In genomic region chr11:540583-541432, GRCh38 we compare ENCODE assay signal across 18 cellular contexts. TPM values are rescaled to one million over a fixed set of nuclear protein-coding genes. Genes with fewer than 3 reads are reported as not detected.
DNase-seq lines count a peak whose midpoint lies in the region; ATAC-seq and TF ChIP-seq lines count a peak whose summit lies in the region.
"Had no signal": no experiment of that assay in that cellular context is flagged by ENCODE, and none has a peak within 500 bp of the region (broad histone marks: within the 10 kb centered on the region; RNA-seq: fewer than 3 reads in every experiment).

No MANE protein-coding gene starts in this region.

- no peak for TF ChIP-seq EP300 in sigmoid colon (IDR thresholded peaks at IDR 0.05)

- TF ChIP-seq CTCF in HEK293 (tag by site-specific recombination; IDR thresholded peaks at IDR 0.05), result no peak
- TF ChIP-seq CTCF in sigmoid colon (IDR thresholded peaks at IDR 0.05), result no peak
- no peak for TF ChIP-seq CTCF in smooth muscle cell (IDR thresholded peaks at IDR 0.05; ENCODE audit: borderline replicate concordance, insufficient read depth, poor library complexity, severe bottlenecking)

- no peaks in the 10 kb centered on the region for H3K9me3 Mint-ChIP-seq in activated CD4-positive, alpha-beta T cell treated with anti-CD3 and anti-CD28 coated beads, Interleukin-2, amount 10 ng/mL, durations not matched to agents 24 days and 14 days
- H3K9me3 Mint-ChIP-seq in stimulated activated naive B cell treated with anti-CD40 and anti-IgM and Interleukin-4, amounts not matched to agents 10 μg/mL and 1 μg/mL and 100 μg/mL, for 72 hours, result no peaks in the 10 kb centered on the region

- ATAC-seq in left colon, result no peak
- ATAC-seq in stimulated activated naive B cell treated with anti-CD40 and anti-IgM and Interleukin-4, amounts not matched to agents 10 μg/mL and 1 μg/mL and 100 μg/mL, for 72 hours (replicated peaks), result no peak
- no peak for ATAC-seq in HG02588 (IDR thresholded peaks at IDR 0.05; ENCODE audit: unreplicated experiment)
- ATAC-seq: GM23338, Panc1 had no signal

- H3K79me2 ChIP-seq in smooth muscle cell (ENCODE audit: low read depth), result no peaks in the 10 kb centered on the region

- H3K4me3 ChIP-seq in HEK293 (ENCODE audit: low read depth, low read length), result no peak overlapping the region
- no peak overlapping the region for H3K4me3 ChIP-seq in sigmoid colon
- no peak overlapping the region for H3K4me3 ChIP-seq in smooth muscle cell
- H3K4me3 ChIP-seq: GM23338 had no signal

- DNase-seq in activated CD4-positive, alpha-beta T cell treated with anti-CD3 and anti-CD28 coated beads, Interleukin-2, amount 10 ng/mL, durations not matched to agents 24 days and 14 days, result peak; percentile 59
- DNase-seq in activated CD4-positive, alpha-beta T cell treated with anti-CD3 and anti-CD28 coated beads for 48 hours, result no peak
- peak; percentile 7 to 22 for DNase-seq in left colon
- DNase-seq in sigmoid colon, result peak; percentile 63
- no peak for DNase-seq in smooth muscle cell (lab: John Stamatoyannopoulos, UW; ENCODE audit: unreplicated experiment)
- no peak for DNase-seq in stimulated activated naive B cell treated with anti-CD40 and anti-IgM and Interleukin-4, amounts not matched to agents 10 μg/mL and 1 μg/mL and 100 μg/mL, for 72 hours
- DNase-seq: Karpas-422, MM.1S, NCI-H1105, NCI-H1694 treated with DMSO at 0.1 percent for 48 hours, NCI-H446 treated with DMSO at 0.1 percent for 48 hours, NCI-H82, SIG-M5 had no signal

- POLR2A ChIA-PET in HEK293 (lab: Yijun Ruan, JAX), result interaction anchor here (0.6 kb wide), 1 partner anchor 12 kb away, joined by 3 read pairs; no protein-coding TSS in a partner anchor

- peaks cover 2% of the 10 kb centered on the region for H3K36me3 Mint-ChIP-seq in activated CD4-positive, alpha-beta T cell treated with anti-CD3 and anti-CD28 coated beads, Interleukin-2, amount 10 ng/mL, durations not matched to agents 24 days and 14 days (ENCODE audit: low read depth)
- peaks cover 0 to 2% of the 10 kb centered on the region in 2 donors for H3K36me3 Mint-ChIP-seq in stimulated activated naive B cell treated with anti-CD40 and anti-IgM and Interleukin-4, amounts not matched to agents 10 μg/mL and 1 μg/mL and 100 μg/mL, for 72 hours

- no peak overlapping the region for H3K27ac Mint-ChIP-seq in activated CD4-positive, alpha-beta T cell treated with anti-CD3 and anti-CD28 coated beads, Interleukin-2, amount 10 ng/mL, durations not matched to agents 24 days and 14 days
- no peak overlapping the region for H3K27ac Mint-ChIP-seq in stimulated activated naive B cell treated with anti-CD40 and anti-IgM and Interleukin-4, amounts not matched to agents 10 μg/mL and 1 μg/mL and 100 μg/mL, for 72 hours
- H3K27ac Mint-ChIP-seq: GM23338 had no signal

- H3K36me3 ChIP-seq in HEK293 (ENCODE audit: control insufficient read depth in 2 of 2, insufficient read depth in 1 of 2, low read length in 2 of 2) (no peaks in the 10 kb centered on the region), sigmoid colon (no peaks in the 10 kb centered on the region), smooth muscle cell (ENCODE audit: low read depth) (no peaks in the 10 kb centered on the region)

- no peak for TF ChIP-seq POLR2A in sigmoid colon (IDR thresholded peaks at IDR 0.05)

- no peak overlapping the region for H3K4me2 ChIP-seq in smooth muscle cell
- H3K4me2 ChIP-seq: GM23338 had no signal

- no peaks in the 10 kb centered on the region for H3K27me3 Mint-ChIP-seq in activated CD4-positive, alpha-beta T cell treated with anti-CD3 and anti-CD28 coated beads, Interleukin-2, amount 10 ng/mL, durations not matched to agents 24 days and 14 days
- no peaks in the 10 kb centered on the region for H3K27me3 Mint-ChIP-seq in stimulated activated naive B cell treated with anti-CD40 and anti-IgM and Interleukin-4, amounts not matched to agents 10 μg/mL and 1 μg/mL and 100 μg/mL, for 72 hours

- H3K27me3 ChIP-seq in sigmoid colon (peaks cover 18 to 48% (median 21%) of the 10 kb centered on the region in 3 donors), smooth muscle cell (ENCODE audit: low read depth) (no peaks in the 10 kb centered on the region)

- H3K27ac ChIP-seq in HEK293 (ENCODE audit: extremely low read depth, low read depth, low read length), result no peak overlapping the region
- H3K27ac ChIP-seq in sigmoid colon, result no peak overlapping the region
- no peak overlapping the region for H3K27ac ChIP-seq in smooth muscle cell (ENCODE audit: low read depth)
- H3K27ac ChIP-seq: 22Rv1 had no signal

- WGBS in sigmoid colon, 2 donors, result 92 to 93% methylated on average over 23 of the region's 23 CpGs
- 93% methylated on average over 23 of the region's 23 CpGs for WGBS in smooth muscle cell (ENCODE audit: low lambda C conversion rate)

- no peaks in the 10 kb centered on the region for H3K9me3 ChIP-seq in HEK293 (ENCODE audit: control insufficient read depth, insufficient read depth, low read depth, low read length)
- no peaks in the 10 kb centered on the region for H3K9me3 ChIP-seq in sigmoid colon
- no peaks in the 10 kb centered on the region for H3K9me3 ChIP-seq in smooth muscle cell (replicated peaks; ENCODE audit: low read depth)

- H3F3A ChIP-seq in smooth muscle cell (ENCODE audit: low read depth), result no peaks in the 10 kb centered on the region

- H4K20me1 ChIP-seq in smooth muscle cell (ENCODE audit: low read depth), result no peaks in the 10 kb centered on the region

- H3K4me3 Mint-ChIP-seq in activated CD4-positive, alpha-beta T cell treated with anti-CD3 and anti-CD28 coated beads, Interleukin-2, amount 10 ng/mL, durations not matched to agents 24 days and 14 days, result no peak overlapping the region
- H3K4me3 Mint-ChIP-seq in stimulated activated naive B cell treated with anti-CD40 and anti-IgM and Interleukin-4, amounts not matched to agents 10 μg/mL and 1 μg/mL and 100 μg/mL, for 72 hours, result no peak overlapping the region
- H3K4me3 Mint-ChIP-seq: GM23338 had no signal

- intact Hi-C loops in activated CD4-positive, alpha-beta T cell treated with anti-CD3 and anti-CD28 coated beads, Interleukin-2, amount 10 ng/mL, durations not matched to agents 24 days and 14 days (cut with micrococcal nuclease), result no loop called here
- intact Hi-C loops in left colon (cut with DNase I, micrococcal nuclease), result no loop called here
- intact Hi-C loops in sigmoid colon (cut with DNase I), result no loop called here

- CTCF ChIA-PET in HEK293 (lab: Yijun Ruan, JAX), result interaction anchor here (0.7 to 0.8 kb wide), 2 partner anchors 182 to 329 kb away, joined by 3 to 4 read pairs; no protein-coding TSS in a partner anchor

- H3K4me1 Mint-ChIP-seq in activated CD4-positive, alpha-beta T cell treated with anti-CD3 and anti-CD28 coated beads, Interleukin-2, amount 10 ng/mL, durations not matched to agents 24 days and 14 days, result peaks cover 13% of the 10 kb centered on the region
- peaks cover 14 to 21% of the 10 kb centered on the region in 2 donors for H3K4me1 Mint-ChIP-seq in stimulated activated naive B cell treated with anti-CD40 and anti-IgM and Interleukin-4, amounts not matched to agents 10 μg/mL and 1 μg/mL and 100 μg/mL, for 72 hours

- no peak overlapping the region for H2AFZ ChIP-seq in smooth muscle cell (ENCODE audit: low read depth)
- H2AFZ ChIP-seq: GM23338 had no signal

- no peak overlapping the region for H3K9ac ChIP-seq in smooth muscle cell (ENCODE audit: low read depth)

- H3K4me1 ChIP-seq in HEK293 (ENCODE audit: control insufficient read depth, insufficient read depth, low read length) (no peaks in the 10 kb centered on the region), sigmoid colon (peaks cover 0 to 20% (median 19%) of the 10 kb centered on the region in 4 donors), smooth muscle cell (ENCODE audit: low read depth) (peaks cover 5% of the 10 kb centered on the region)

TF ChIP-seq in HEK293, 187 proteins besides CTCF, POLR2A, EP300 and RAD21 (continues in another document):
- TF ChIP-seq ZIC2 (tag by site-specific recombination; IDR thresholded peaks at IDR 0.05), result peak; percentile 31

RNA-seq across cellular contexts. Expression of gene LRRC56, which starts 3.5 kb away (rescaled TPM):
- 2.1 and 2.3 TPM in 2 replicates for total RNA-seq in activated CD4-positive, alpha-beta T cell treated with anti-CD3 and anti-CD28 coated beads, Interleukin-2, amount 10 ng/mL, durations not matched to agents 24 days and 14 days
- total RNA-seq in left colon, result 1 to 10 TPM; 3.7 to 4.7 TPM
- under 1 TPM in 1 of 4 donors, not detected in 3; 0.14 TPM for total RNA-seq in sigmoid colon
- polyA plus RNA-seq in sigmoid colon, result 1 to 10 TPM; 2.4 to 5.9 (median 5.8) TPM
- 0.31 and 1.5 TPM in 2 replicates for total RNA-seq in smooth muscle cell
- 1.5 TPM in 2 replicates for polyA plus RNA-seq in smooth muscle cell

RNA-seq across cellular contexts. Expression of gene HRAS, which starts 5.4 kb away (rescaled TPM):
- 70.8 and 94.4 TPM in 2 replicates for total RNA-seq in activated CD4-positive, alpha-beta T cell treated with anti-CD3 and anti-CD28 coated beads, Interleukin-2, amount 10 ng/mL, durations not matched to agents 24 days and 14 days
- total RNA-seq in left colon (10 to 100 TPM; 42.3 to 58.1 TPM), sigmoid colon (10 to 100 TPM; 27.8 to 59.3 (median 32.8) TPM), smooth muscle cell (19.2 and 39.9 TPM in 2 replicates)
- polyA plus RNA-seq in sigmoid colon (10 to 100 TPM; 44.6 to 76.1 (median 66.1) TPM), smooth muscle cell (59.1 and 82.5 TPM in 2 replicates)

RNA-seq across cellular contexts. Expression of gene LMNTD2, which starts 19.7 kb away (rescaled TPM):
- 0.47 and 1.1 TPM in 2 replicates for total RNA-seq in activated CD4-positive, alpha-beta T cell treated with anti-CD3 and anti-CD28 coated beads, Interleukin-2, amount 10 ng/mL, durations not matched to agents 24 days and 14 days
- 10 to 100 TPM; 13.6 to 15.3 TPM for total RNA-seq in left colon
- total RNA-seq in sigmoid colon, result 1 to 10 TPM in 1 of 4 donors, under 1 TPM in 2, not detected in 1; 0.66 to 1.4 (median 0.68) TPM
- polyA plus RNA-seq in sigmoid colon, result 1 to 10 TPM; 1.2 to 6.3 (median 3.5) TPM
- total RNA-seq in smooth muscle cell, result 3.2 TPM in 1 of 2 replicates, not detected in the other
- 3.6 and 9.3 TPM in 2 replicates for polyA plus RNA-seq in smooth muscle cell

RNA-seq across cellular contexts. Expression of gene RASSF7, which starts 20.0 kb away (rescaled TPM):
- total RNA-seq in activated CD4-positive, alpha-beta T cell treated with anti-CD3 and anti-CD28 coated beads, Interleukin-2, amount 10 ng/mL, durations not matched to agents 24 days and 14 days, result 21.8 and 23.1 TPM in 2 replicates
- 100 to 1,000 TPM in 1 of 2 donors, 10 to 100 TPM in 1; 90.9 to 117 TPM for total RNA-seq in left colon
- total RNA-seq in sigmoid colon, result 1 to 10 TPM; 3.0 to 5.4 (median 3.8) TPM
- polyA plus RNA-seq in sigmoid colon, result 100 to 1,000 TPM in 1 of 3 donors, 10 to 100 TPM in 2; 72.4 to 122 (median 94.9) TPM
- 18.6 and 21.7 TPM in 2 replicates for total RNA-seq in smooth muscle cell
- 20.4 and 38.6 TPM in 2 replicates for polyA plus RNA-seq in smooth muscle cell

RNA-seq across cellular contexts. Expression of gene RNH1, which starts 33.8 kb away (rescaled TPM):
- 130 and 134 TPM in 2 replicates for total RNA-seq in activated CD4-positive, alpha-beta T cell treated with anti-CD3 and anti-CD28 coated beads, Interleukin-2, amount 10 ng/mL, durations not matched to agents 24 days and 14 days
- 100 to 1,000 TPM; 104 to 124 TPM for total RNA-seq in left colon
- total RNA-seq in sigmoid colon, result 100 to 1,000 TPM; 150 to 210 (median 160) TPM
- 100 to 1,000 TPM; 101 to 126 (median 108) TPM for polyA plus RNA-seq in sigmoid colon
- 91.3 and 106 TPM in 2 replicates for total RNA-seq in smooth muscle cell
- 242 and 243 TPM in 2 replicates for polyA plus RNA-seq in smooth muscle cell

Comparison
In these comparisons a context has a peak if more than half of its experiments do, and no peak if none do; other contexts are left out.
1. DNase-seq: peak in activated CD4-positive, alpha-beta T cell treated with anti-CD3 and anti-CD28 coated beads, Interleukin-2, amount 10 ng/mL, durations not matched to agents 24 days and 14 days (single experiment), left colon (2 of 2) and sigmoid colon (single experiment); none in activated CD4-positive, alpha-beta T cell treated with anti-CD3 and anti-CD28 coated beads for 48 hours (single experiment), smooth muscle cell (single experiment) and stimulated activated naive B cell treated with anti-CD40 and anti-IgM and Interleukin-4, amounts not matched to agents 10 μg/mL and 1 μg/mL and 100 μg/mL, for 72 hours (single experiment).